ENCODE assay signal across 8 cellular contexts in genomic region chr7:13990319-13990983, GRCh38. TPM values are rescaled to one million over a fixed set of nuclear protein-coding genes. Genes with fewer than 3 reads are reported as not detected.
DNase-seq lines count a peak whose midpoint lies in the region; ATAC-seq, FAIRE-seq and TF ChIP-seq lines count a peak whose summit lies in the region.

No MANE protein-coding gene starts in this region.

- H3K9me3 Mint-ChIP-seq in Calu3 (ENCODE audit: low read depth, unreplicated experiment) = no peaks in the 10 kb centered on the region

- FAIRE-seq in GM12878 (lab: Jason Lieb, UNC) = no peak

- SMC1A ChIA-PET in GM12878 (lab: Charles Lee; ENCODE audit: uncharacterized antibody, unreplicated experiment) = interaction anchor here (0.7 to 1.4 kb wide), 3 partner anchors 10 to 1780 kb away, joined by 3 to 5 read pairs (median 3); no protein-coding TSS in a partner anchor

- H3K4me1 Mint-ChIP-seq in Calu3 (ENCODE audit: low read depth, unreplicated experiment) = no peaks in the 10 kb centered on the region

- TF ChIP-seq EP300 in GM12878 (IDR thresholded peaks at IDR 0.05; ENCODE audit: borderline replicate concordance in 1 of 2, control insufficient read depth in 1 of 2, low read depth in 2 of 2, low read length in 2 of 2) = 0 out of 4 replicates have a peak, but pooled peaks of 1 of the 2 experiments have one; percentile 21

- H3K27ac ChIP-seq in HUES48 (ENCODE audit: low read depth, low read length) (peak overlapping the region; percentile 97), GM12878 (ENCODE audit: control insufficient read depth, insufficient read depth) (no peak overlapping the region)

- no peaks in the 10 kb centered on the region for H3K79me2 ChIP-seq in GM12878 (ENCODE audit: control insufficient read depth, insufficient read depth, low read length)

- DNase-seq in Calu3 (peak; percentile 58), OCI-M1 (lab: John Stamatoyannopoulos, UW) (peak; percentile 77), GM12878 (ENCODE audit: low read depth, low spot score) (no peak), iPS DF 19.7 (ENCODE audit: low read depth, low spot score) (peak; percentile 94), retinal pigment epithelial cell (ENCODE audit: low read depth) (no peak), cerebellar nuclear complex (lab: John Stamatoyannopoulos, UW) (no peak)

- no peak for TF ChIP-seq CTCF in Calu3 (IDR thresholded peaks at IDR 0.05; ENCODE audit: unreplicated experiment)
- no peak for TF ChIP-seq CTCF in GM12878 (IDR thresholded peaks at IDR 0.05 in 2 of 3, conservative IDR thresholded peaks at IDR 0.05 in 1 of 3; ENCODE audit: control insufficient read depth in 2 of 3, extremely low read depth in 1 of 3, insufficient read depth in 1 of 3, low read depth in 3 of 3, low read length in 3 of 3)
- TF ChIP-seq CTCF in retinal pigment epithelial cell (conservative IDR thresholded peaks at IDR 0.05; ENCODE audit: low read depth, low read length) = no peak

- H3K27me3 ChIP-seq in HUES48 (ENCODE audit: control insufficient read depth, insufficient read depth, low read length) = no peaks in the 10 kb centered on the region
- H3K27me3 ChIP-seq in GM12878 (replicated peaks in 1 of 2; ENCODE audit: control insufficient read depth in 2 of 2, insufficient read depth in 2 of 2, low read length in 1 of 2) = no peaks in the 10 kb centered on the region; a peak in 2 of 4 replicates

- CTCF ChIA-PET in Calu3 (lab: Charles Lee) (interaction anchor here (1.1 to 3.5 kb wide), 15 partner anchors 9 to 700 kb away, joined by 3 to 25 read pairs (median 4); no protein-coding TSS in a partner anchor), GM12878 (lab: Yijun Ruan, JAX) (interaction anchor here (0.6 to 1.7 kb wide), 4 partner anchors 11 to 59 kb away, joined by 3 to 6 read pairs (median 3); no protein-coding TSS in a partner anchor)

- no peak overlapping the region for H3K27ac Mint-ChIP-seq in Calu3 (ENCODE audit: unreplicated experiment)

- in situ Hi-C loops in GM12878 (cut with MboI) = no loop called here

- H3K4me3 Mint-ChIP-seq in Calu3 (ENCODE audit: low read depth, unreplicated experiment) = no peak overlapping the region

- H3K36me3 ChIP-seq in HUES48 (ENCODE audit: control insufficient read depth, insufficient read depth, low read length) = 0 out of 2 replicates have a peak, but pooled peaks cover 2% of the 10 kb centered on the region
- no peaks in the 10 kb centered on the region for H3K36me3 ChIP-seq in GM12878 (ENCODE audit: control insufficient read depth in 2 of 2, insufficient read depth in 2 of 2, low read length in 1 of 2)

- WGBS in GM12878 (ENCODE audit: insufficient coverage, insufficient replicate concordance, low lambda C conversion rate, missing lambda C conversion rate) = 5% methylated on average over 24 of the region's 24 CpGs

- H4K20me1 ChIP-seq in GM12878 (ENCODE audit: control insufficient read depth, insufficient read depth) = no peaks in the 10 kb centered on the region

- H3K4me2 ChIP-seq in GM12878 (ENCODE audit: control insufficient read depth, insufficient read depth) = peak overlapping the region; percentile 24

- H3K27me3 Mint-ChIP-seq in Calu3 (ENCODE audit: unreplicated experiment) = no peaks in the 10 kb centered on the region

- H3K4me1 ChIP-seq in HUES48 (ENCODE audit: control insufficient read depth, insufficient read depth, low read length) = peaks cover 35% of the 10 kb centered on the region
- H3K4me1 ChIP-seq in GM12878 (ENCODE audit: control insufficient read depth, insufficient read depth, low read length) = no peaks in the 10 kb centered on the region

- TF ChIP-seq POLR2A in GM12878 (IDR thresholded peaks at IDR 0.05; ENCODE audit: low read depth, low read length) = no peak

- intact Hi-C loops in Calu3 (cut with micrococcal nuclease; ENCODE audit: unreplicated experiment) = loop anchor here (2.0 kb wide), 2 partner anchors 466 to 700 kb away; no protein-coding TSS in a partner anchor
- intact Hi-C loops in GM12878 (cut with micrococcal nuclease; ENCODE audit: unreplicated experiment) = no loop called here

- H3K4me3 ChIP-seq in HUES48 (ENCODE audit: low read depth, low read length) = peak overlapping the region; percentile 98
- peak overlapping the region; percentile 36; the same call in 1 of the 2 replicates for H3K4me3 ChIP-seq in GM12878
- peak overlapping the region; percentile 90 for H3K4me3 ChIP-seq in retinal pigment epithelial cell (ENCODE audit: low read length)

- peak overlapping the region; percentile 88 for H3K9ac ChIP-seq in HUES48 (ENCODE audit: low read depth, low read length)
- H3K9ac ChIP-seq in GM12878 (ENCODE audit: control insufficient read depth, insufficient read depth, low read length) = no peak overlapping the region

- peak overlapping the region; percentile 40 for H2AFZ ChIP-seq in GM12878 (ENCODE audit: control insufficient read depth, low read depth, low read length)

- no peaks in the 10 kb centered on the region for H3K36me3 Mint-ChIP-seq in Calu3 (ENCODE audit: insufficient read depth, unreplicated experiment)

- TF ChIP-seq RAD21 in GM12878 (IDR thresholded peaks at IDR 0.05; ENCODE audit: insufficient read depth, low read depth, low read length) = no peak

- BruUV-seq in Calu3 (replicated peaks; lab: Mats Ljungman, UMichigan) (no TSS peak), GM12878 (replicated peaks; lab: Mats Ljungman, UMichigan) (no TSS peak)

- RAD21 ChIA-PET in GM12878 (lab: Charles Lee; ENCODE audit: unreplicated experiment) = interaction anchor here (0.7 to 2.1 kb wide), 3 partner anchors 9 to 20 kb away, joined by 3 to 6 read pairs (median 4); no protein-coding TSS in a partner anchor

- H3K9me3 ChIP-seq in HUES48 (ENCODE audit: control insufficient read depth, insufficient read depth, low read length) (no peaks in the 10 kb centered on the region), GM12878 (replicated peaks; ENCODE audit: control insufficient read depth, insufficient read depth, low read length) (no peaks in the 10 kb centered on the region; the same call in 2 of the 3 replicates)

- ATAC-seq in GM21390 (IDR thresholded peaks at IDR 0.05; ENCODE audit: unreplicated experiment) (peak; percentile 52), GM12878 (peak; percentile 79)

- POLR2A ChIA-PET in GM12878 (lab: Charles Lee) = interaction anchor here (1.0 kb wide), 2 partner anchors 10 to 20 kb away, joined by 3 to 6 read pairs; no protein-coding TSS in a partner anchor

TF ChIP-seq in GM12878, 131 proteins besides CTCF, POLR2A, EP300 and RAD21:
- TF ChIP-seq ETV6 (conservative IDR thresholded peaks at IDR 0.05 in 1 of 2, IDR thresholded peaks at IDR 0.05 in 1 of 2; ENCODE audit: borderline replicate concordance in 1 of 2, low read depth in 1 of 2) = peak in 1 of 2 experiments; percentile 46; a peak in 2 of 4 replicates
- TF ChIP-seq MTA2 (IDR thresholded peaks at IDR 0.05; ENCODE audit: low read depth) = no peak
- TF ChIP-seq SPI1 (IDR thresholded peaks at IDR 0.05; ENCODE audit: borderline replicate concordance, insufficient read depth, low read depth, low read length) = peak; percentile 88
- peak in 1 of 2 experiments; percentile 42; a peak in 2 of 4 replicates for TF ChIP-seq IKZF2 (IDR thresholded peaks at IDR 0.05)
- TF ChIP-seq ATF7 (IDR thresholded peaks at IDR 0.05; ENCODE audit: low read depth) = peak; percentile 24; the same call in 1 of the 2 replicates
- peak; percentile 61 to 81; a peak in 2 of 4 replicates for TF ChIP-seq BHLHE40 (IDR thresholded peaks at IDR 0.05; ENCODE audit: borderline replicate concordance in 1 of 2, low read depth in 2 of 2, low read length in 1 of 2)
- peak; percentile 67 for TF ChIP-seq IKZF1 (conservative IDR thresholded peaks at IDR 0.05)
- peak; percentile 57; the same call in 1 of the 2 replicates for TF ChIP-seq RELB (IDR thresholded peaks at IDR 0.05; ENCODE audit: low read depth)
- TF ChIP-seq BMI1 (IDR thresholded peaks at IDR 0.05; ENCODE audit: borderline replicate concordance) = no peak
- no peak for TF ChIP-seq SUZ12 (IDR thresholded peaks at IDR 0.05; ENCODE audit: unreplicated experiment)

RNA-seq across cellular contexts. Expression of gene ETV1, which starts 1.0 kb away (rescaled TPM):
- total RNA-seq in Calu3 (2022) (44.4 and 45.9 TPM in 2 replicates), GM12878 (2014; rRNA removed) (0.71 TPM in 1 of 2 replicates, not detected in the other), GM12878 (2014; rRNA removed; fragmentation: Illumina TruSeq; extraction: Trizol) (not detected in 2 replicates), GM12878 (2021) (0.13 and 0.28 TPM in 2 replicates)
- total RNA-seq in GM12878 (2013; cell fraction: nucleolus; rRNA removed) = 12.6 and 14.2 TPM in 2 replicates
- polyA plus RNA-seq in GM12878 (2011; ENCODE audit: low read depth) = not detected
- polyA plus RNA-seq in GM12878 (2011; rRNA removed) (5.3 and 9.3 TPM in 2 replicates), GM12878 (2014; fragmentation: Illumina TruSeq; extraction: Trizol) (0.03 TPM in 1 of 2 replicates, not detected in the other), GM12878 (2014; fragmentation: Nextera tagmentation; extraction: Ambion mirVana) (under 1 TPM in 1 of 2 experiments, not detected in 1; 0.05 TPM), GM12878 (2014; rRNA removed) (not detected in 2 replicates), GM12878 (2016; fragmentation: Nextera tagmentation; extraction: Ambion mirVana) (under 1 TPM; 0.03 to 0.28 TPM)
- 9.9 and 10.7 TPM in 2 replicates for polyA plus RNA-seq in GM12878 (2011; cell fraction: cytosol; rRNA removed)
- polyA plus RNA-seq in GM12878 (2011; cell fraction: nucleus; rRNA removed) = 9.5 and 15.3 TPM in 2 replicates
- not detected in 2 replicates for polyA plus RNA-seq in GM12878 (2012)
- 12.0 and 14.0 TPM in 2 replicates for polyA minus RNA-seq in GM12878 (2011; rRNA and poly(A)+ RNA removed)
- polyA minus RNA-seq in GM12878 (2011; cell fraction: cytosol; rRNA and poly(A)+ RNA removed) = 3.7 and 4.7 TPM in 2 replicates
- 6.5 and 20.4 TPM in 2 replicates for polyA minus RNA-seq in GM12878 (2011; cell fraction: nucleus; rRNA and poly(A)+ RNA removed)

Comparison
In these comparisons a context has a peak if more than half of its experiments do, and no peak if none do; other contexts are left out.
1. DNase-seq: peak in Calu3 (single experiment), OCI-M1 (single experiment) and iPS DF 19.7 (single experiment); none in GM12878 (single experiment), retinal pigment epithelial cell (single experiment) and cerebellar nuclear complex (0 of 2).
2. H3K4me3 ChIP-seq: peak in every context shown above with its lines; median percentile 98 in HUES48; 90 in retinal pigment epithelial cell; 36 in GM12878.